ENCODE assay signal across 16 cellular contexts in the genomic region with DNA sequence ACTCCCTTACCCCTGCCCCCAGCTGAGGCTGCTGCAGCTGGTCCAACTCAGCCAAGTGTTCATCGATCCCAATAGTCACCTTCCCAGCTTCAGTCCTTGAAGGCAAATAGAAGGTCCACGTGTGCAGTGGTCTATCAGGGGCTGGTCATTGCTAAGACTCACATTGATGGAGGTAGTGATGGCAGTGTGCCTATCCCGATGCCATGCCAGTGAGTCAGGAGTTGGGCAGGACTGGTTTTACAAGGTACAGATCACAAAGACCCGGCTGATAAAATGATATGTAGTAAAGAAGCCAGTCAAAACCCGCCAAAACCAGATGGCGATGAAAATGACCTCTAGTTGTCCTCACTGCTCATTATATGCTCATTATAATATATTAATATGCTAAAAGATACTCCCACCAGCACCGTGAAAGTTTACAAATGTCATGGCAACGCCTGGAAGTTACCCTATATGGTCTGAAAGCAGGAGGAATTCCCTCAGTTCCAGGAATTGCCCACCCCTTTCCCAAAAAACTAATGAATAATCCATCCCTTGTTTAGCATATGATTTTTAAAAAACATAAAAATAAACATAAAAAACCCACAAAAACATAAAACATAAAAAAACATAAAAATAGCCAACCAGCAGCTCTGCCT. TPM values are rescaled to one million over a fixed set of nuclear protein-coding genes. Genes with fewer than 3 reads are reported as not detected.
DNase-seq lines count a peak whose midpoint lies in the region; ATAC-seq and TF ChIP-seq lines count a peak whose summit lies in the region.
"Had no signal": no experiment of that assay in that cellular context is flagged by ENCODE, and none has a peak within 500 bp of the region (broad histone marks: within the 10 kb centered on the region; RNA-seq: fewer than 3 reads in every experiment).

No MANE protein-coding gene starts in this region.

- H3K9ac ChIP-seq in SK-N-SH: no peak overlapping the region
- H3K9ac ChIP-seq: BLaER1 treated with 17β-estradiol and CSF1 and Interleukin-3, amounts not matched to agents 10 nM and 100 nM had no signal

- H3K27ac ChIP-seq in SK-N-SH (ENCODE audit: low read depth in 2 of 2, low read length in 1 of 2) (no peak overlapping the region), psoas muscle (no peak overlapping the region)
- H3K27ac ChIP-seq: 22Rv1; BLaER1 treated with 17β-estradiol and CSF1 and Interleukin-3, amounts not matched to agents 10 nM and 100 nM had no signal

- H3K9me2 ChIP-seq in SK-N-SH: no peaks in the 10 kb centered on the region

- no peaks in the 10 kb centered on the region for H3K36me3 ChIP-seq in SK-N-SH (replicated peaks in 1 of 2; ENCODE audit: control insufficient read depth in 1 of 2, insufficient read depth in 2 of 2, low read length in 1 of 2)
- no peaks in the 10 kb centered on the region for H3K36me3 ChIP-seq in kidney epithelial cell (ENCODE audit: control insufficient read depth, insufficient read depth, low read length)
- no peaks in the 10 kb centered on the region for H3K36me3 ChIP-seq in psoas muscle (ENCODE audit: insufficient read depth in 1 of 2, low read depth in 1 of 2)
- H3K36me3 ChIP-seq: BLaER1 treated with 17β-estradiol and CSF1 and Interleukin-3, amounts not matched to agents 10 nM and 100 nM had no signal

- TF ChIP-seq CTCF in SK-N-SH (IDR thresholded peaks at IDR 0.05) (no peak), kidney epithelial cell (IDR thresholded peaks at IDR 0.05; ENCODE audit: insufficient read depth, low read length, poor library complexity, severe bottlenecking) (no peak), psoas muscle (IDR thresholded peaks at IDR 0.05) (no peak)

- H4K20me1 ChIP-seq in SK-N-SH (ENCODE audit: insufficient read depth): no peaks in the 10 kb centered on the region
- H4K20me1 ChIP-seq: BLaER1 treated with 17β-estradiol and CSF1 and Interleukin-3, amounts not matched to agents 10 nM and 100 nM had no signal

- H3K4me1 ChIP-seq in SK-N-SH (ENCODE audit: control insufficient read depth in 1 of 2, insufficient read depth in 2 of 2, low read depth in 1 of 2, low read length in 1 of 2): no peaks in the 10 kb centered on the region
- no peaks in the 10 kb centered on the region for H3K4me1 ChIP-seq in psoas muscle
- H3K4me1 ChIP-seq: BLaER1 treated with 17β-estradiol and CSF1 and Interleukin-3, amounts not matched to agents 10 nM and 100 nM had no signal

- H3K9me3 ChIP-seq in SK-N-SH (no peaks in the 10 kb centered on the region), psoas muscle (no peaks in the 10 kb centered on the region)
- H3K9me3 ChIP-seq: BLaER1 treated with 17β-estradiol and CSF1 and Interleukin-3, amounts not matched to agents 10 nM and 100 nM had no signal

- intact Hi-C loops in psoas muscle (cut with DNase I): no loop called here

- no peak for TF ChIP-seq EP300 in SK-N-SH (IDR thresholded peaks at IDR 0.05; ENCODE audit: borderline replicate concordance in 1 of 2, low read depth in 1 of 2, low read length in 1 of 2)

- H3K4me3 ChIP-seq in SK-N-SH (ENCODE audit: low read depth in 2 of 2, low read length in 1 of 2): no peak overlapping the region
- no peak overlapping the region for H3K4me3 ChIP-seq in kidney epithelial cell (ENCODE audit: low read depth, low read length)
- H3K4me3 ChIP-seq in psoas muscle: no peak overlapping the region
- H3K4me3 ChIP-seq: BLaER1 treated with 17β-estradiol and CSF1 and Interleukin-3, amounts not matched to agents 10 nM and 100 nM had no signal

- POLR2A ChIA-PET in SK-N-SH (lab: Yijun Ruan, JAX): no interaction called here

- no peak for DNase-seq in SK-N-SH
- DNase-seq in astrocyte of the hippocampus (ENCODE audit: low read depth, low spot score): peak; percentile 20
- DNase-seq in kidney epithelial cell (ENCODE audit: low read depth): peak; percentile 5
- DNase-seq in ureter (ENCODE audit: low spot score): peak; percentile 52
- DNase-seq in psoas muscle: no peak
- no peak for DNase-seq in left lobe of liver (ENCODE audit: low spot score)
- DNase-seq in amniotic stem cell (lab: John Stamatoyannopoulos, UW): no peak
- DNase-seq: DMS 273 treated with DMSO at 0.1 percent for 48 hours, HCEC 1CT, KBM-7, NCI-H187 treated with DMSO at 0.1 percent for 48 hours, NCI-H446, NCI-H82 had no signal

- CTCF ChIA-PET in SK-N-SH (lab: Yijun Ruan, JAX): interaction anchor here (2.0 kb wide), 1 partner anchor 61 kb away, joined by 7 read pairs; no protein-coding TSS in a partner anchor

- no peak overlapping the region; the same call in 1 of the 2 replicates for H3K4me2 ChIP-seq in SK-N-SH
- H3K4me2 ChIP-seq: BLaER1 treated with 17β-estradiol and CSF1 and Interleukin-3, amounts not matched to agents 10 nM and 100 nM had no signal

- no peaks in the 10 kb centered on the region for H3F3A ChIP-seq in SK-N-SH (replicated peaks; ENCODE audit: insufficient read depth)

- 0 out of 2 replicates have a peak overlapping the region, but pooled peaks have one; percentile 51 for H2AFZ ChIP-seq in SK-N-SH (ENCODE audit: low read depth)

- no peaks in the 10 kb centered on the region for H3K27me3 ChIP-seq in SK-N-SH (ENCODE audit: insufficient read depth)
- no peaks in the 10 kb centered on the region for H3K27me3 ChIP-seq in kidney epithelial cell (ENCODE audit: control insufficient read depth, insufficient read depth, low read length)
- H3K27me3 ChIP-seq in psoas muscle (ENCODE audit: insufficient read depth in 3 of 3, low read length in 2 of 3): no peaks in the 10 kb centered on the region
- H3K27me3 ChIP-seq: BLaER1 treated with 17β-estradiol and CSF1 and Interleukin-3, amounts not matched to agents 10 nM and 100 nM had no signal

- H3K79me2 ChIP-seq in SK-N-SH (ENCODE audit: insufficient read depth): no peaks in the 10 kb centered on the region

- TF ChIP-seq RAD21 in SK-N-SH (IDR thresholded peaks at IDR 0.05; ENCODE audit: low read length): no peak

- ATAC-seq in SK-N-SH treated with all-trans-retinoic acid at 6 μM for 48 hours (no peak), psoas muscle (no peak), left lobe of liver (no peak)

- 74% methylated on average over 8 of the region's 8 CpGs for WGBS in SK-N-SH (ENCODE audit: low lambda C conversion rate)
- 85 to 88% (median 86%) methylated on average over 8 of the region's 8 CpGs for WGBS in psoas muscle, 3 donors

TF ChIP-seq in SK-N-SH, 30 proteins besides CTCF, POLR2A, EP300 and RAD21 (continues in another document):
- TF ChIP-seq, protein P1, sequence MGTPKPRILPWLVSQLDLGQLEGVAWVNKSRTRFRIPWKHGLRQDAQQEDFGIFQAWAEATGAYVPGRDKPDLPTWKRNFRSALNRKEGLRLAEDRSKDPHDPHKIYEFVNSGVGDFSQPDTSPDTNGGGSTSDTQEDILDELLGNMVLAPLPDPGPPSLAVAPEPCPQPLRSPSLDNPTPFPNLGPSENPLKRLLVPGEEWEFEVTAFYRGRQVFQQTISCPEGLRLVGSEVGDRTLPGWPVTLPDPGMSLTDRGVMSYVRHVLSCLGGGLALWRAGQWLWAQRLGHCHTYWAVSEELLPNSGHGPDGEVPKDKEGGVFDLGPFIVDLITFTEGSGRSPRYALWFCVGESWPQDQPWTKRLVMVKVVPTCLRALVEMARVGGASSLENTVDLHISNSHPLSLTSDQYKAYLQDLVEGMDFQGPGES (IDR thresholded peaks at IDR 0.05; ENCODE audit: low read depth, low read length): no peak
- no peak for TF ChIP-seq RFX5 (IDR thresholded peaks at IDR 0.05; ENCODE audit: low read length)
- no peak for TF ChIP-seq MXI1 (IDR thresholded peaks at IDR 0.05; ENCODE audit: low read depth, low read length)
- no peak for TF ChIP-seq MAX (IDR thresholded peaks at IDR 0.05; ENCODE audit: low read depth)

TF ChIP-seq in SK-N-SH treated with all-trans-retinoic acid at 6 μM for 48 hours, 23 proteins besides CTCF, POLR2A, EP300 and RAD21:
- TF ChIP-seq ZC3H10 (CRISPR knock-in tag; IDR thresholded peaks at IDR 0.05) (no peak), CREB5 (CRISPR knock-in tag; IDR thresholded peaks at IDR 0.05; ENCODE audit: low read depth) (no peak), ZFP30 (CRISPR knock-in tag; IDR thresholded peaks at IDR 0.05) (no peak), ZNF70 (CRISPR knock-in tag; IDR thresholded peaks at IDR 0.05) (no peak), OSR1 (CRISPR knock-in tag; IDR thresholded peaks at IDR 0.05) (no peak)
TF ChIP-seq in SK-N-SH treated with all-trans-retinoic acid at 6 μM for 48 hours: peak in this region for 0.

RNA-seq across cellular contexts. Expression of gene C2orf80, which starts 2.9 kb away (rescaled TPM):
- polyA plus RNA-seq in SK-N-SH (2012; rRNA removed) (not detected in 2 replicates), psoas muscle (under 1 TPM in 1 of 3 donors, not detected in 2; 0.04 TPM)
- polyA plus RNA-seq in SK-N-SH (2012; cell fraction: cytosol; rRNA removed): not detected in 2 replicates
- not detected in 2 replicates for polyA plus RNA-seq in SK-N-SH (2012; cell fraction: nucleus; rRNA removed)
- total RNA-seq in kidney epithelial cell (not detected in 2 replicates), ureter (not detected), psoas muscle (not detected), left lobe of liver (not detected)

RNA-seq across cellular contexts. Expression of gene CRYGA, which starts 29.3 kb away (rescaled TPM):
- polyA plus RNA-seq in SK-N-SH (2012; rRNA removed): not detected in 2 replicates
- not detected in 2 replicates for polyA plus RNA-seq in SK-N-SH (2012; cell fraction: cytosol; rRNA removed)
- polyA plus RNA-seq in SK-N-SH (2012; cell fraction: nucleus; rRNA removed): not detected in 2 replicates
- total RNA-seq in kidney epithelial cell: not detected in 2 replicates
- total RNA-seq in ureter: not detected
- total RNA-seq in psoas muscle: not detected
- polyA plus RNA-seq in psoas muscle: not detected
- not detected for total RNA-seq in left lobe of liver

RNA-seq across cellular contexts. Expression of gene CRYGB, which starts 46.8 kb away (rescaled TPM):
- polyA plus RNA-seq in SK-N-SH (2012; rRNA removed) (not detected in 2 replicates), psoas muscle (not detected)
- polyA plus RNA-seq in SK-N-SH (2012; cell fraction: cytosol; rRNA removed): not detected in 2 replicates
- not detected in 2 replicates for polyA plus RNA-seq in SK-N-SH (2012; cell fraction: nucleus; rRNA removed)
- total RNA-seq in kidney epithelial cell (not detected in 2 replicates), ureter (not detected), psoas muscle (not detected), left lobe of liver (not detected)

Comparison
In these comparisons a context has a peak if more than half of its experiments do, and no peak if none do; other contexts are left out.
1. DNase-seq: peak in astrocyte of the hippocampus (single experiment), kidney epithelial cell (single experiment) and ureter (single experiment); none in SK-N-SH (single experiment), psoas muscle (0 of 2), left lobe of liver (single experiment) and amniotic stem cell (single experiment).